In the genomic region with DNA sequence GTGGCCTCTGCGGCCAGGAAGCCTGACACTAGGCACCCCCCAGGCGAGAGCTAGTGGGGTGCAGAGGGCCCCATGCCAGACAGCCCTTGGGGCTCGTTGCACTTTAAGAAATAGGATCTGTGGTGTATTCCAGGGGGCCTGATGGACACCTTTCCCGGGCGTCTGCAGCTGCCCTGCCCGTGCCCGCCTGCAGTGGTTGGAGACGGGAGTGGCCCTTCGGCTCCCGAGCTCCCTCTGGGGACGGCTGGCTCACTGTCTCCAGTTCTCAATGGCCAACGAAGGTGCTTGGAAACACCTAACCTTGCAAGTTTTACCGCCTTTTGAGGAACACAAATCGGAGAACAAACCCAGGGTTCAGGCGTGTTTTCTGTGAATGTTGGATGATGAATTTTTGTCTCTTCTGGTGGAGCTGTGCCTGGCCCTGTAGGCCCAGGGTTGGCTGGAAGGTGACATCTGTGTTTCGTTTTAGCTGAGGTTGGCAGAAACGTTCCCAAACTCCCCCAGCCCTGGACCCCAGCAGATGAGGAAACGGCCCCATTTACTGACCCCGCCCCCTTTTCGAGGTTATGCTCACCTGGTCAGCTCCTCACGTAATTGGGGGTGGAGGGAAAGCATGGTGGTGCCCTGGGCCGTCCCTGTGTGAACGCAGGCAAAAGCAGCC, we compare ENCODE assay signal across 24 cellular contexts. TPM values are rescaled to one million over a fixed set of nuclear protein-coding genes. Genes with fewer than 3 reads are reported as not detected.
DNase-seq lines count a peak whose midpoint lies in the region; ATAC-seq, FAIRE-seq and TF ChIP-seq lines count a peak whose summit lies in the region.
"Had no signal": no experiment of that assay in that cellular context is flagged by ENCODE, and none has a peak within 500 bp of the region (broad histone marks: within the 10 kb centered on the region; RNA-seq: fewer than 3 reads in every experiment).

No MANE protein-coding gene starts in this region.

- H2AFZ ChIP-seq in HCT116 (ENCODE audit: low read depth, low read length, poor library complexity, severe bottlenecking) = no peak overlapping the region

- POLR2A ChIA-PET in A549 (lab: Yijun Ruan, JAX) (interaction anchor here (0.7 to 1.3 kb wide), 3 partner anchors 11 to 213 kb away, joined by 3 to 6 read pairs (median 3); a partner anchor contains a TSS), HCT116 (lab: Charles Lee) (no interaction called here)
- POLR2A ChIA-PET in activated CD4-positive, alpha-beta T cell treated with anti-CD3 and anti-CD28 coated beads, Interleukin-2, amount 10 ng/mL, durations not matched to agents 7 days and 5 days (lab: Charles Lee) = no interaction called here

- intact Hi-C loops in HCT116 (cut with micrococcal nuclease) = no loop called here

- H3K9me3 ChIP-seq in A549 (no peaks in the 10 kb centered on the region), HCT116 (ENCODE audit: control insufficient read depth in 1 of 2, insufficient read depth in 1 of 2, low read depth in 1 of 2, low read length in 2 of 2) (no peaks in the 10 kb centered on the region), liver (ENCODE audit: control insufficient read depth in 4 of 4, low read length in 3 of 4) (peaks cover 0 to 3% (median 0%) of the 10 kb centered on the region in 4 donors)

- ATAC-seq in A549 = peak; percentile 70 to 87
- ATAC-seq in HCT116 = peak; percentile 39; the same call in 1 of the 2 replicates
- ATAC-seq: activated CD4-positive, alpha-beta T cell treated with anti-CD3 and anti-CD28 coated beads for 36 hours; CD8-positive, alpha-beta T cell had no signal

- no peak for FAIRE-seq in A549 (lab: Jason Lieb, UNC)

- 66% methylated on average over 23 of the region's 23 CpGs for WGBS in A549 (ENCODE audit: missing lambda C conversion rate)
- WGBS in liver = 65% methylated on average over 23 of the region's 23 CpGs

- BruUV-seq in HCT116 (replicated peaks; lab: Mats Ljungman, UMichigan) = no TSS peak

- peak in 1 of 2 experiments; percentile 60 for DNase-seq in A549 (ENCODE audit: low read depth in 1 of 2, low spot score in 1 of 2)
- DNase-seq in HCT116 (ENCODE audit: low read depth, low spot score) = no peak
- DNase-seq in chondrocyte (ENCODE audit: low spot score) = no peak
- no peak for DNase-seq in NCI-H2227 (lab: John Stamatoyannopoulos, UW; ENCODE audit: unreplicated experiment)
- no peak for DNase-seq in NCI-H146 treated with DMSO at 0.1 percent for 48 hours (lab: John Stamatoyannopoulos, UW; ENCODE audit: unreplicated experiment)
- no peak for DNase-seq in NOMO-1 treated with DMSO at 0.1 percent for 48 hours (lab: John Stamatoyannopoulos, UW; ENCODE audit: unreplicated experiment)
- DNase-seq in activated CD4-positive, alpha-beta T cell treated with anti-CD3 and anti-CD28 coated beads, Interleukin-2, amount 10 ng/mL, durations not matched to agents 7 days and 5 days = no peak
- DNase-seq: activated CD4-positive, alpha-beta T cell treated with anti-CD3 and anti-CD28 coated beads for 36 hours; activated naive CD4-positive, alpha-beta T cell; amygdala; CD8-positive, alpha-beta T cell; GOT3; hippocampal formation; kidney glomerular epithelial cell; NCI-H2029 treated with DMSO at 0.1 percent for 48 hours; NCI-H524 treated with DMSO at 0.1 percent for 48 hours; nephron progenitor cell; stimulated activated CD4-positive, alpha-beta T cell treated with anti-CD3 and anti-CD28 coated beads, Interleukin-12 subunit alpha, Interleukin-12 subunit beta, amount 100 ng/mL, for 4 hours; T-helper 9 cell had no signal

- TF ChIP-seq RAD21 in A549 (conservative IDR thresholded peaks at IDR 0.05 in 1 of 2, IDR thresholded peaks at IDR 0.05 in 1 of 2) = peak; percentile 61 to 66
- TF ChIP-seq RAD21 in HCT116 (IDR thresholded peaks at IDR 0.05; ENCODE audit: low read depth) = no peak; the same call in 1 of the 2 replicates
- TF ChIP-seq RAD21 in liver (IDR thresholded peaks at IDR 0.05) = peak; percentile 42 to 49

- CTCF ChIA-PET in A549 (lab: Yijun Ruan, JAX) = interaction anchor here (0.5 to 10.3 kb wide), 47 partner anchors 10 to 297 kb away, joined by 3 to 156 read pairs (median 5); a partner anchor contains a TSS
- CTCF ChIA-PET in HCT116 (lab: Charles Lee) = no interaction called here
- CTCF ChIA-PET in activated CD4-positive, alpha-beta T cell treated with anti-CD3 and anti-CD28 coated beads, Interleukin-2, amount 10 ng/mL, durations not matched to agents 7 days and 5 days (lab: Charles Lee) = interaction anchor here (2.0 to 2.1 kb wide), 2 partner anchors 11 kb away, joined by 11 to 12 read pairs; no protein-coding TSS in a partner anchor

- H3K9ac ChIP-seq in HCT116 (ENCODE audit: low read length) (no peak overlapping the region), liver (ENCODE audit: low read depth in 1 of 2, low read length in 2 of 2) (no peak overlapping the region)

- peaks cover 18% of the 10 kb centered on the region for H3K36me3 Mint-ChIP-seq in chondrocyte (ENCODE audit: low read depth)
- peaks cover 4% of the 10 kb centered on the region for H3K36me3 Mint-ChIP-seq in activated CD4-positive, alpha-beta T cell treated with anti-CD3 and anti-CD28 coated beads, Interleukin-2, amount 10 ng/mL, durations not matched to agents 7 days and 5 days (ENCODE audit: low read depth)

- TF ChIP-seq CTCF in A549 (IDR thresholded peaks at IDR 0.05) = peak; percentile 49
- 0 out of 6 replicates have a peak, but pooled peaks have one; percentile 5 to 13 (median 11) for TF ChIP-seq CTCF in HCT116 (IDR thresholded peaks at IDR 0.05 in 2 of 3, conservative IDR thresholded peaks at IDR 0.05 in 1 of 3; ENCODE audit: borderline replicate concordance in 1 of 3, insufficient read depth in 1 of 3, low read depth in 2 of 3, low read length in 2 of 3)
- TF ChIP-seq CTCF in chondrocyte (IDR thresholded peaks at IDR 0.05) = peak; percentile 17
- peak; percentile 15 for TF ChIP-seq CTCF in liver (IDR thresholded peaks at IDR 0.05; ENCODE audit: low read depth, low read length, missing input control)

- H3K27ac ChIP-seq in A549 = no peak overlapping the region
- no peak overlapping the region for H3K27ac ChIP-seq in HCT116 (ENCODE audit: low read depth, low read length)
- H3K27ac ChIP-seq in liver (ENCODE audit: low read depth in 1 of 2, low read length in 2 of 2) = no peak overlapping the region
- H3K27ac ChIP-seq: SK-N-MC had no signal

- H4K20me1 ChIP-seq in HCT116 (ENCODE audit: insufficient read depth) = no peaks in the 10 kb centered on the region

- RAD21 ChIA-PET in HCT116 (lab: Charles Lee; ENCODE audit: low non-redundant PET in 1 of 2, low total read pairs in 2 of 2, uncharacterized antibody in 2 of 2, unreplicated experiment in 2 of 2) = interaction anchor here in 1 of 2 experiments (0.5 kb wide), 1 partner anchor 207 kb away, joined by 3 read pairs; no protein-coding TSS in a partner anchor

- no peak overlapping the region for H3K4me2 ChIP-seq in A549
- H3K4me2 ChIP-seq in HCT116 (ENCODE audit: low read length) = no peak overlapping the region

- no peak overlapping the region for H3K27ac Mint-ChIP-seq in chondrocyte (ENCODE audit: unreplicated experiment)
- H3K27ac Mint-ChIP-seq in activated CD4-positive, alpha-beta T cell treated with anti-CD3 and anti-CD28 coated beads, Interleukin-2, amount 10 ng/mL, durations not matched to agents 7 days and 5 days = no peak overlapping the region
- H3K27ac Mint-ChIP-seq: activated CD4-positive, alpha-beta T cell treated with anti-CD3 and anti-CD28 coated beads for 36 hours; CD8-positive, alpha-beta T cell; progenitor cell of endocrine pancreas had no signal

- H3K27me3 ChIP-seq in HCT116 (ENCODE audit: insufficient read depth, low read length) = no peaks in the 10 kb centered on the region
- H3K27me3 ChIP-seq in liver (ENCODE audit: control insufficient read depth in 4 of 4, insufficient read depth in 4 of 4, low read length in 3 of 4) = no peaks in the 10 kb centered on the region

- H3K27me3 Mint-ChIP-seq in chondrocyte (ENCODE audit: low read depth) = no peaks in the 10 kb centered on the region
- H3K27me3 Mint-ChIP-seq in activated CD4-positive, alpha-beta T cell treated with anti-CD3 and anti-CD28 coated beads, Interleukin-2, amount 10 ng/mL, durations not matched to agents 7 days and 5 days = peaks cover 21% of the 10 kb centered on the region
- H3K27me3 Mint-ChIP-seq: progenitor cell of endocrine pancreas had no signal

- no peaks in the 10 kb centered on the region for H3K4me1 Mint-ChIP-seq in chondrocyte (ENCODE audit: low read depth)
- H3K4me1 Mint-ChIP-seq in activated CD4-positive, alpha-beta T cell treated with anti-CD3 and anti-CD28 coated beads, Interleukin-2, amount 10 ng/mL, durations not matched to agents 7 days and 5 days = peaks cover 3% of the 10 kb centered on the region
- H3K4me1 Mint-ChIP-seq: activated CD4-positive, alpha-beta T cell treated with anti-CD3 and anti-CD28 coated beads for 36 hours; mesothelial cell of epicardium had no signal

- H3K4me1 ChIP-seq in A549 (peaks cover 4% of the 10 kb centered on the region; the same call in 1 of the 3 replicates), HCT116 (ENCODE audit: control insufficient read depth in 1 of 2, insufficient read depth in 2 of 2, low read length in 2 of 2) (no peaks in the 10 kb centered on the region), liver (ENCODE audit: control insufficient read depth in 4 of 4, insufficient read depth in 4 of 4, low read length in 3 of 4) (peaks cover 0 to 16% (median 8%) of the 10 kb centered on the region in 4 donors)

- TF ChIP-seq POLR2A in A549 (IDR thresholded peaks at IDR 0.05; ENCODE audit: low read length) = no peak
- no peak for TF ChIP-seq POLR2A in HCT116 (IDR thresholded peaks at IDR 0.05; ENCODE audit: borderline replicate concordance, extremely low read depth, insufficient read depth, insufficient read length)

- no peak overlapping the region for H3K4me3 Mint-ChIP-seq in chondrocyte (ENCODE audit: unreplicated experiment)
- H3K4me3 Mint-ChIP-seq in activated CD4-positive, alpha-beta T cell treated with anti-CD3 and anti-CD28 coated beads, Interleukin-2, amount 10 ng/mL, durations not matched to agents 7 days and 5 days = no peak overlapping the region
- H3K4me3 Mint-ChIP-seq: activated CD4-positive, alpha-beta T cell treated with anti-CD3 and anti-CD28 coated beads for 36 hours; CD8-positive, alpha-beta T cell; mesothelial cell of epicardium; nephron progenitor cell had no signal

- no peaks in the 10 kb centered on the region for H3K9me2 ChIP-seq in HCT116 (ENCODE audit: insufficient read depth)

- no peaks in the 10 kb centered on the region for H3K9me3 Mint-ChIP-seq in chondrocyte (ENCODE audit: low read depth)
- no peaks in the 10 kb centered on the region for H3K9me3 Mint-ChIP-seq in activated CD4-positive, alpha-beta T cell treated with anti-CD3 and anti-CD28 coated beads, Interleukin-2, amount 10 ng/mL, durations not matched to agents 7 days and 5 days
- H3K9me3 Mint-ChIP-seq: CD8-positive, alpha-beta T cell; mesothelial cell of epicardium; nephron progenitor cell had no signal

- TF ChIP-seq EP300 in A549 (IDR thresholded peaks at IDR 0.05) = no peak

- no peaks in the 10 kb centered on the region for H3K79me2 ChIP-seq in HCT116 (ENCODE audit: insufficient read depth, low read length)

- H3K36me3 ChIP-seq in HCT116 (ENCODE audit: control insufficient read depth in 1 of 2, insufficient read depth in 2 of 2, low read length in 2 of 2) (peaks cover 0 to 4% of the 10 kb centered on the region in 2 experiments; a peak in 2 of 4 replicates), liver (ENCODE audit: control insufficient read depth in 4 of 4, insufficient read depth in 3 of 4, low read depth in 1 of 4, low read length in 3 of 4) (peaks cover 10 to 40% (median 14%) of the 10 kb centered on the region in 4 donors)

- no peak overlapping the region for H3K4me3 ChIP-seq in A549
- H3K4me3 ChIP-seq in HCT116 (replicated peaks in 1 of 2; ENCODE audit: low read depth in 1 of 2, low read length in 2 of 2) = no peak overlapping the region
- H3K4me3 ChIP-seq in liver (ENCODE audit: low read depth in 1 of 3, low read length in 3 of 3) = no peak overlapping the region
- H3K4me3 ChIP-seq: SK-N-MC had no signal

RNA-seq across cellular contexts. Expression of a gene that starts 17.4 kb away (rescaled TPM):
- polyA plus RNA-seq in A549 (2011; rRNA removed) (1.3 and 1.5 TPM in 2 replicates), A549 (2017; fragmentation: RNase III; extraction: RNeasy Plus Mini Kit Qiagen cat#74134 plus additional on column Dnase treatment) (2.3 to 3.5 TPM (median 3.4 TPM) in 3 replicates), liver (under 1 TPM in 1 of 2 donors, not detected in 1; 0.22 TPM)
- polyA plus RNA-seq in A549 (2012; cell fraction: cytosol; rRNA removed) = 3.6 and 5.4 TPM in 2 replicates
- 5.3 and 7.9 TPM in 2 replicates for polyA plus RNA-seq in A549 (2012; cell fraction: nucleus; rRNA removed)
- 0.83 and 1.3 TPM in 2 replicates for polyA minus RNA-seq in A549 (2011; rRNA and poly(A)+ RNA removed)
- total RNA-seq in HCT116 (2021; ENCODE audit: unreplicated experiment) (4.6 TPM), chondrocyte (1.0 to 1.8 TPM (median 1.7 TPM) in 3 replicates), liver (not detected)
- 2.6 and 2.9 TPM in 2 replicates for polyA plus RNA-seq in HCT116 (2012)
- total RNA-seq in activated CD4-positive, alpha-beta T cell treated with anti-CD3 and anti-CD28 coated beads, Interleukin-2, amount 10 ng/mL, durations not matched to agents 7 days and 5 days = not detected
- total RNA-seq: Daoy had no signal

RNA-seq across cellular contexts. Expression of a gene that starts 46.2 kb away (rescaled TPM):
- polyA plus RNA-seq in A549 (2011; rRNA removed) (12.4 and 15.2 TPM in 2 replicates), A549 (2017; fragmentation: RNase III; extraction: RNeasy Plus Mini Kit Qiagen cat#74134 plus additional on column Dnase treatment) (40.8 to 50.4 TPM (median 42.2 TPM) in 3 replicates), liver (10 to 100 TPM; 32.1 to 49.2 TPM)
- 112 and 136 TPM in 2 replicates for polyA plus RNA-seq in A549 (2012; cell fraction: cytosol; rRNA removed)
- polyA plus RNA-seq in A549 (2012; cell fraction: nucleus; rRNA removed) = 101 and 132 TPM in 2 replicates
- 2.1 and 7.5 TPM in 2 replicates for polyA minus RNA-seq in A549 (2011; rRNA and poly(A)+ RNA removed)
- total RNA-seq in HCT116 (2021; ENCODE audit: unreplicated experiment) (49.4 TPM), chondrocyte (35.8 to 37.6 TPM (median 37.3 TPM) in 3 replicates), liver (10 to 100 TPM; 11.5 to 12.4 TPM)
- 29.9 and 30.8 TPM in 2 replicates for polyA plus RNA-seq in HCT116 (2012)
- total RNA-seq in activated CD4-positive, alpha-beta T cell treated with anti-CD3 and anti-CD28 coated beads, Interleukin-2, amount 10 ng/mL, durations not matched to agents 7 days and 5 days = 10 to 100 TPM; 41.6 to 56.6 TPM
